20 cellular contexts compared by ENCODE assay signal in genomic region chr12:48973084-48973483, GRCh38. TPM values are rescaled to one million over a fixed set of nuclear protein-coding genes. Genes with fewer than 3 reads are reported as not detected.
"Had no signal": no experiment of that assay in that cellular context is flagged by ENCODE, and none has a peak within 500 bp of the region (broad histone marks: within the 10 kb centered on the region; RNA-seq: fewer than 3 reads in every experiment).

No MANE protein-coding gene starts in this region.

- H3K36me3 ChIP-seq: gastrocnemius medialis, right lobe of liver, suprapubic skin, transverse colon, vagina had no signal

- H3K4me2 ChIP-seq: hepatocyte had no signal

- H3K27ac Mint-ChIP-seq: mesothelial cell of epicardium; nephron progenitor cell; stimulated activated naive CD8-positive, alpha-beta T cell treated with anti-CD3 and anti-CD28 coated beads, Interleukin-15, amount 100 ng/mL, for 72 hours; T-helper 17 cell had no signal

- H3K9me3 ChIP-seq: gastrocnemius medialis, psoas muscle, right lobe of liver, suprapubic skin, transverse colon, vagina had no signal

- H3K79me2 ChIP-seq: hepatocyte had no signal

- H3K27ac ChIP-seq: hepatocyte, psoas muscle, right lobe of liver, suprapubic skin, transverse colon, vagina had no signal

- H3K4me3 Mint-ChIP-seq: activated T-cell treated with anti-CD3 and anti-CD28 coated beads, Interleukin-2, amount 50 U/mL, for 4 hours; nephron progenitor cell had no signal

- H2AFZ ChIP-seq: hepatocyte had no signal

- H3K4me3 ChIP-seq: gastrocnemius medialis, hepatocyte, psoas muscle, right lobe of liver, smooth muscle cell, suprapubic skin, transverse colon, vagina had no signal

- H3K9me3 Mint-ChIP-seq: activated T-cell treated with anti-CD3 and anti-CD28 coated beads, Interleukin-2, amount 50 U/mL, for 4 hours; mesothelial cell of epicardium; stimulated activated naive CD8-positive, alpha-beta T cell treated with anti-CD3 and anti-CD28 coated beads, Interleukin-15, amount 100 ng/mL, for 72 hours had no signal

- FAIRE-seq: endometrium had no signal

- DNase-seq: activated CD4-positive, alpha-beta T cell treated with anti-CD3 and anti-CD28 coated beads, Interleukin-2, amount 50 U/mL, for 1 hour; activated CD4-positive, CD25-positive, alpha-beta regulatory T cell treated with anti-CD3 and anti-CD28 coated beads, Interleukin-2, amount 50 U/mL, for 72 hours; activated T-cell treated with anti-CD3 and anti-CD28 coated beads, Interleukin-2, amount 50 U/mL, for 4 hours; cerebellar nuclear complex; cortex of kidney; nephron progenitor cell; T-helper 17 cell; transverse colon had no signal

- H3K36me3 Mint-ChIP-seq: mesothelial cell of epicardium had no signal

RNA-seq across cellular contexts. Expression of gene WNT10B, which starts 1.5 kb away (rescaled TPM):
- total RNA-seq: gastrocnemius medialis had no signal
- polyA plus RNA-seq: aorta had no signal

RNA-seq across cellular contexts. Expression of gene WNT1, which starts 5.0 kb away (rescaled TPM):
- total RNA-seq: activated T-cell treated with anti-CD3 and anti-CD28 coated beads, Interleukin-2, amount 50 U/mL, for 4 hours; aorta; gastrocnemius medialis; hepatocyte; lung microvascular endothelial cell; mesothelial cell of epicardium; psoas muscle; right lobe of liver; smooth muscle cell; suprapubic skin; transverse colon; vagina had no signal
- polyA plus RNA-seq: aorta, hepatocyte, psoas muscle, smooth muscle cell had no signal

RNA-seq across cellular contexts. Expression of gene DDN, which starts 26.1 kb away (rescaled TPM):
- total RNA-seq: lung microvascular endothelial cell, vagina had no signal
- polyA plus RNA-seq: hepatocyte had no signal
